9 cellular contexts compared by ENCODE assay signal in the genomic region with DNA sequence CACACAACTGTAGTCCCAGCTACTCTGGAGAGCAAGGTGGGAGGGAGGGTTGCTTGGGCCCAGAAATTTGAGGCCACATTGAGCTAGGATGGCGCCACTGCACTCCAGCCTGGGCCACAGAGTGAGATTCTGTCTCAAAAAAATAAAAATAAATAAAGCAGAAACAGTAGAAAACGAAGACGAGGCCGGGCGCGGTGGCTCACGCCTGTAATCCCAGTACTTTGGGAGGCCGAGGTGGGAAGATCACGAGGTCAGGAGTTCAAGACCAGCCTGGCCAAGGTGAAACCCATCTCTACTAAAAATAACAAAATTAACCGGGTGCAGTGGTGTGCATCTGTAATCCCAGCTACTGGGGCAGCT. TPM values are rescaled to one million over a fixed set of nuclear protein-coding genes. Genes with fewer than 3 reads are reported as not detected.
DNase-seq lines count a peak whose midpoint lies in the region; ATAC-seq and TF ChIP-seq lines count a peak whose summit lies in the region.
"Not testable (repeated sequence)": the region's sequence is repeated elsewhere in the genome, so short reads cannot be mapped to it uniquely, and the experiment has no call there.
"Had no signal": no experiment of that assay in that cellular context is flagged by ENCODE, and none has a peak within 500 bp of the region (broad histone marks: within the 10 kb centered on the region; RNA-seq: fewer than 3 reads in every experiment).

No MANE protein-coding gene starts in this region.

- H3K9me2 ChIP-seq in SU-DHL-6 (replicated peaks; ENCODE audit: insufficient read depth, low read length) = not testable (repeated sequence)

- H3K27me3 Mint-ChIP-seq in activated naive CD8-positive, alpha-beta T cell treated with anti-CD3 and anti-CD28 coated beads for 36 hours; effector memory CD8-positive, alpha-beta T cell; neural progenitor cell (ENCODE audit: insufficient read depth, low read depth): not testable (repeated sequence)

- H3K27ac ChIP-seq in BLaER1 = peak overlapping the region; percentile 85; the same call in 1 of the 2 replicates
- H3K27ac ChIP-seq in HUES48 (ENCODE audit: low read depth, low read length); SU-DHL-6 (ENCODE audit: low read depth, low read length); neural progenitor cell: not testable (repeated sequence)
- H3K27ac ChIP-seq in stomach = peak overlapping the region; percentile 83 to 94 (median 92)

- intact Hi-C loops in stomach (cut with DNase I; ENCODE audit: low total_unique reads) = not testable (repeated sequence)

- WGBS in stomach, 5 donors = 91 to 99% (median 95%) methylated on average over 10 of the region's 10 CpGs

- H3K27ac Mint-ChIP-seq in activated naive CD8-positive, alpha-beta T cell treated with anti-CD3 and anti-CD28 coated beads for 36 hours = peak overlapping the region; percentile 96
- peak overlapping the region; percentile 94 to 97 for H3K27ac Mint-ChIP-seq in effector memory CD8-positive, alpha-beta T cell
- not testable (repeated sequence) for H3K27ac Mint-ChIP-seq in neural progenitor cell

- not testable (repeated sequence) for H3K9me3 Mint-ChIP-seq in activated naive CD8-positive, alpha-beta T cell treated with anti-CD3 and anti-CD28 coated beads for 36 hours; effector memory CD8-positive, alpha-beta T cell; neural progenitor cell

- DNase-seq in activated naive CD8-positive, alpha-beta T cell treated with anti-CD3 and anti-CD28 coated beads for 36 hours; effector memory CD8-positive, alpha-beta T cell; neural progenitor cell (ENCODE audit: low spot score); stomach: not testable (repeated sequence)

- peak overlapping the region; percentile 89; the same call in 1 of the 2 replicates for H3K4me2 ChIP-seq in BLaER1
- H3K4me2 ChIP-seq in SU-DHL-6 (ENCODE audit: low read depth, low read length, poor library complexity, severe bottlenecking) = peak overlapping the region; percentile 89
- not testable (repeated sequence) for H3K4me2 ChIP-seq in neural progenitor cell

- peak overlapping the region; percentile 99 for H3K4me3 Mint-ChIP-seq in activated naive CD8-positive, alpha-beta T cell treated with anti-CD3 and anti-CD28 coated beads for 36 hours
- peak overlapping the region; percentile 98 to 99 for H3K4me3 Mint-ChIP-seq in effector memory CD8-positive, alpha-beta T cell
- H3K4me3 Mint-ChIP-seq in neural progenitor cell = peak overlapping the region; percentile 91

- not testable (repeated sequence) for H3K9me3 ChIP-seq in BLaER1; HUES48 (ENCODE audit: control insufficient read depth, insufficient read depth, low read length); SU-DHL-6 (ENCODE audit: insufficient read depth, low read length); iPS-18c (ENCODE audit: control insufficient read depth, insufficient read depth, low read length); neural progenitor cell (ENCODE audit: low read depth); stomach

- H3K36me3 Mint-ChIP-seq in activated naive CD8-positive, alpha-beta T cell treated with anti-CD3 and anti-CD28 coated beads for 36 hours = peaks cover 28% of the 10 kb centered on the region
- peaks cover 39% of the 10 kb centered on the region for H3K36me3 Mint-ChIP-seq in effector memory CD8-positive, alpha-beta T cell (ENCODE audit: insufficient read depth)
- not testable (repeated sequence) for H3K36me3 Mint-ChIP-seq in neural progenitor cell

- H4K20me1 ChIP-seq in BLaER1; SU-DHL-6 (ENCODE audit: low read depth, low read length); neural progenitor cell (ENCODE audit: low read depth): not testable (repeated sequence)

- H3K79me2 ChIP-seq in SU-DHL-6 (ENCODE audit: insufficient read depth, low read length) = peaks cover 13% of the 10 kb centered on the region; the same call in 1 of the 2 replicates
- not testable (repeated sequence) for H3K79me2 ChIP-seq in neural progenitor cell (ENCODE audit: low read depth)

- peak overlapping the region; percentile 55 for H2AFZ ChIP-seq in SU-DHL-6 (ENCODE audit: low read depth, low read length, severe bottlenecking)
- peak overlapping the region; percentile 82 for H2AFZ ChIP-seq in neural progenitor cell (replicated peaks)

- H3K36me3 ChIP-seq in BLaER1 (peaks cover 26% of the 10 kb centered on the region), HUES48 (ENCODE audit: control insufficient read depth, insufficient read depth, low read length) (peaks cover 16% of the 10 kb centered on the region), stomach (peaks cover 18 to 27% (median 24%) of the 10 kb centered on the region in 4 donors)
- H3K36me3 ChIP-seq in SU-DHL-6 (ENCODE audit: low read length); neural progenitor cell: not testable (repeated sequence)

- H3K4me1 Mint-ChIP-seq in activated naive CD8-positive, alpha-beta T cell treated with anti-CD3 and anti-CD28 coated beads for 36 hours = not testable (repeated sequence)
- peaks cover 14% of the 10 kb centered on the region in 2 donors for H3K4me1 Mint-ChIP-seq in effector memory CD8-positive, alpha-beta T cell (ENCODE audit: low read depth in 2 of 2)
- H3K4me1 Mint-ChIP-seq in neural progenitor cell = peaks cover 20% of the 10 kb centered on the region

- ATAC-seq in effector memory CD8-positive, alpha-beta T cell (replicated peaks) = not testable (repeated sequence)

- not testable (repeated sequence) for TF ChIP-seq POLR2A in stomach (IDR thresholded peaks at IDR 0.05)

- H3K4me1 ChIP-seq in BLaER1 = peaks cover 15% of the 10 kb centered on the region
- not testable (repeated sequence) for H3K4me1 ChIP-seq in HUES48 (ENCODE audit: control insufficient read depth, insufficient read depth, low read length); neural progenitor cell
- peaks cover 6 to 20% (median 19%) of the 10 kb centered on the region in 4 donors for H3K4me1 ChIP-seq in stomach

- TF ChIP-seq CTCF in SU-DHL-6 (IDR thresholded peaks at IDR 0.05; ENCODE audit: insufficient read depth, low read length, poor library complexity, severe bottlenecking); neural progenitor cell (IDR thresholded peaks at IDR 0.05); stomach (IDR thresholded peaks at IDR 0.05): not testable (repeated sequence)

- peak overlapping the region; percentile 90 for H3K4me3 ChIP-seq in BLaER1
- H3K4me3 ChIP-seq in HUES48 (ENCODE audit: low read depth, low read length) = peak overlapping the region; percentile 86; the same call in 1 of the 2 replicates
- H3K4me3 ChIP-seq in SU-DHL-6 (ENCODE audit: insufficient read depth, low read length, poor library complexity, severe bottlenecking) = peak overlapping the region; percentile 84
- H3K4me3 ChIP-seq in iPS-18c (ENCODE audit: insufficient read depth, low read depth, low read length) = peak overlapping the region; percentile 87
- peak overlapping the region; percentile 73 for H3K4me3 ChIP-seq in neural progenitor cell
- H3K4me3 ChIP-seq in stomach = peak overlapping the region; percentile 85 to 96 (median 91)

- not testable (repeated sequence) for TF ChIP-seq EP300 in stomach (IDR thresholded peaks at IDR 0.05)

- not testable (repeated sequence) for H3F3A ChIP-seq in SU-DHL-6 (ENCODE audit: insufficient read depth); neural progenitor cell (ENCODE audit: low read depth)

- H3K27me3 ChIP-seq in BLaER1; HUES48 (ENCODE audit: control insufficient read depth, insufficient read depth, low read length); SU-DHL-6 (ENCODE audit: low read length); neural progenitor cell; stomach: not testable (repeated sequence)

- not testable (repeated sequence) for H3K9ac ChIP-seq in BLaER1; HUES48 (ENCODE audit: low read depth, low read length); neural progenitor cell
- H3K9ac ChIP-seq in SU-DHL-6 (ENCODE audit: low read length) = peak overlapping the region; percentile 91

RNA-seq across cellular contexts. Expression of a gene that starts 0.5 kb away (rescaled TPM):
- 100 to 1,000 TPM; 194 to 196 TPM for total RNA-seq in activated naive CD8-positive, alpha-beta T cell treated with anti-CD3 and anti-CD28 coated beads for 36 hours
- total RNA-seq in neural progenitor cell (ENCODE audit: low replicate concordance) (28.0 and 73.6 TPM in 2 replicates), stomach (10 to 100 TPM in 4 of 5 donors, 1 to 10 TPM in 1; 5.8 to 67.1 (median 24.0) TPM)
- polyA plus RNA-seq in stomach = 10 to 100 TPM; 73.3 to 76.5 (median 75.0) TPM

RNA-seq across cellular contexts. Expression of a gene that starts 11.8 kb away (rescaled TPM):
- 10 to 100 TPM; 26.7 to 29.6 TPM for total RNA-seq in activated naive CD8-positive, alpha-beta T cell treated with anti-CD3 and anti-CD28 coated beads for 36 hours
- 19.7 and 94.7 TPM in 2 replicates for total RNA-seq in neural progenitor cell (ENCODE audit: low replicate concordance)
- total RNA-seq in stomach = 100 to 1,000 TPM in 1 of 5 donors, 10 to 100 TPM in 3, 1 to 10 TPM in 1; 5.3 to 138 (median 21.3) TPM
- 100 to 1,000 TPM in 1 of 3 donors, 10 to 100 TPM in 2; 81.1 to 122 (median 87.2) TPM for polyA plus RNA-seq in stomach

RNA-seq across cellular contexts. Expression of a gene that starts 14.9 kb away (rescaled TPM):
- 1 to 10 TPM in 1 of 2 experiments, under 1 TPM in 1; 0.92 to 1.2 TPM for total RNA-seq in activated naive CD8-positive, alpha-beta T cell treated with anti-CD3 and anti-CD28 coated beads for 36 hours
- total RNA-seq in neural progenitor cell (ENCODE audit: low replicate concordance) (0.92 and 2.7 TPM in 2 replicates), stomach (1 to 10 TPM in 4 of 5 donors, not detected in 1; 1.1 to 2.8 (median 1.9) TPM)
- polyA plus RNA-seq in stomach = 1 to 10 TPM in 2 of 3 donors, under 1 TPM in 1; 0.92 to 2.2 (median 1.1) TPM

RNA-seq across cellular contexts. Expression of a gene that starts 27.4 kb away (rescaled TPM):
- total RNA-seq in activated naive CD8-positive, alpha-beta T cell treated with anti-CD3 and anti-CD28 coated beads for 36 hours = not detected
- total RNA-seq in neural progenitor cell (ENCODE audit: low replicate concordance) (not detected in 2 replicates), stomach (1 to 10 TPM in 1 of 5 donors, not detected in 4; 3.5 TPM)
- under 1 TPM in 1 of 3 donors, not detected in 2; 0.08 TPM for polyA plus RNA-seq in stomach
- total RNA-seq: urinary bladder had no signal

RNA-seq across cellular contexts. Expression of a gene that starts 32.1 kb away (rescaled TPM):
- 10 to 100 TPM; 72.2 to 72.7 TPM for total RNA-seq in activated naive CD8-positive, alpha-beta T cell treated with anti-CD3 and anti-CD28 coated beads for 36 hours
- total RNA-seq in neural progenitor cell (ENCODE audit: low replicate concordance) (36.9 and 46.9 TPM in 2 replicates), stomach (10 to 100 TPM in 4 of 5 donors, 1 to 10 TPM in 1; 9.8 to 46.7 (median 22.8) TPM)
- polyA plus RNA-seq in stomach = 10 to 100 TPM; 34.4 to 62.8 (median 41.7) TPM
